ENCODE assay signal across 8 cellular contexts in the genomic region with DNA sequence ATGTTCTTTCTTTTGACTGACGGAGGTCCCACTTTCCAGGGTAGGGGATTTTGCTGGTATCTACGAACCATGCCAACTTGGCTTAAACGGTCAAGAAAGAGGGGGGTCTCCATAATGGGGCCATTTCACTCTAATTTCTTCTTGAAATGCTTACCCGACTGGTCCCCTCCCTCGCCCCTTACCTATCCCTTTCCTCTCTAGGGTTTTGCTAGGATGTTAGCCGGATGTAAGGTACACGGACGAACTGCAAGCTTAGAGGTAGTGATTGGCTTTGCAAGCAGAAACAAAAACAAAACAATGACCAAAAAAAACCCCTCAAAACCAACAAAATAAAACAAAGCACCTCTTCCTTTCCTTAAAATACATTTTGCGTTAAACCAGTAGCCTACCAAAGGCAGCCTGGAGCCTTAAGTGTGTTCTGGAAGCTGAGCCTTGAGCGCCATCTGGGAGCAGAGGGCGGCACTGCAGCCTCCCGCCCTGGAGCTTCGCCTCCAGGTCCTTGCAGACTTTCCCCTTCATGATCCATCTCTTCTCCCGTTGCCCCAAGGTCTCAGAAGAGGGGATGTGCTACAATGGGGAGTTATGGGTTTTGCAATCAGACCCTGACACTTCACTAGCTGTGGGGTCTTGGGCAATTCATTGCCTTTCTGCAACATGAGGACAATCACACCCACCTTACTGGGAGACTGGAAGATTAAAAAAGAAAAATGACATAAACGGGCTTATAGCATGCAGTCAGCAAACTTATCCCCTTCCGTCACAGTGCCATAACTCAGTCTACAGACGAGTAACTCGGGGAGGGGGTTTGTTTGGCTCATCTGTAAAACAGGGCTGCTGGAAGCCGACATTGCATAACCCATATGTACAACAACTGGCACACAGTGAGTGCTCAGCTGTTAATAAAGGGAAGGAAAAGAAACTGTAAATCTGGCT.
DNase-seq lines count a peak whose midpoint lies in the region; ATAC-seq, FAIRE-seq and TF ChIP-seq lines count a peak whose summit lies in the region.
"Not testable (repeated sequence)": the region's sequence is repeated elsewhere in the genome, so short reads cannot be mapped to it uniquely, and the experiment has no call there.

No MANE protein-coding gene starts in this region.

- TF ChIP-seq EP300 in A549 (IDR thresholded peaks at IDR 0.05); HepG2 (IDR thresholded peaks at IDR 0.05; ENCODE audit: low read depth in 2 of 2, low read length in 2 of 2); HepG2 (CRISPR knock-in tag; IDR thresholded peaks at IDR 0.05; ENCODE audit: borderline replicate concordance): not testable (repeated sequence)

- POLR2A ChIA-PET in A549 (lab: Yijun Ruan, JAX); activated naive CD8-positive, alpha-beta T cell treated with anti-CD3 and anti-CD28 coated beads, Interleukin-2, amount 10 ng/mL, durations not matched to agents 7 days and 5 days (lab: Charles Lee); HepG2 (lab: Yijun Ruan, JAX): not testable (repeated sequence)

- TF ChIP-seq POLR2A in A549 (IDR thresholded peaks at IDR 0.05; ENCODE audit: low read length); HepG2 (IDR thresholded peaks at IDR 0.05; ENCODE audit: insufficient read depth in 1 of 2, low read depth in 2 of 2, low read length in 2 of 2): not testable (repeated sequence)

- FAIRE-seq in A549 (lab: Jason Lieb, UNC), result not testable (repeated sequence)
- FAIRE-seq in HepG2 (lab: Jason Lieb, UNC), result peak; percentile 81

- H3K4me3 Mint-ChIP-seq in activated naive CD8-positive, alpha-beta T cell treated with anti-CD3 and anti-CD28 coated beads, Interleukin-2, amount 10 ng/mL, durations not matched to agents 7 days and 5 days, result not testable (repeated sequence)

- intact Hi-C loops in HepG2 (cut with micrococcal nuclease; ENCODE audit: unreplicated experiment); psoas muscle (cut with DNase I): not testable (repeated sequence)

- ATAC-seq in A549 (peak; percentile 90 to 94), RWPE2 (ENCODE audit: low read depth) (peak; percentile 72), esophagus mucosa (peak; percentile 88), HepG2 (peak; percentile 90), psoas muscle (peak; percentile 85 to 96 (median 88))
- ATAC-seq in activated naive CD8-positive, alpha-beta T cell treated with anti-CD3 and anti-CD28 coated beads, Interleukin-2, amount 10 ng/mL, durations not matched to agents 7 days and 5 days (ENCODE audit: low read depth), result peak; percentile 75

- H3K27me3 ChIP-seq in RWPE2 (ENCODE audit: insufficient read depth, poor library complexity, severe bottlenecking); HepG2 (ENCODE audit: control insufficient read depth in 1 of 2, insufficient read depth in 2 of 2, low read length in 2 of 2); psoas muscle (ENCODE audit: insufficient read depth in 3 of 3, low read length in 2 of 3): not testable (repeated sequence)

- not testable (repeated sequence) for H3K4me1 Mint-ChIP-seq in activated naive CD8-positive, alpha-beta T cell treated with anti-CD3 and anti-CD28 coated beads, Interleukin-2, amount 10 ng/mL, durations not matched to agents 7 days and 5 days

- not testable (repeated sequence) for H3K4me3 ChIP-seq in A549; RWPE2 (ENCODE audit: severe bottlenecking); HepG2 (replicated peaks in 1 of 3; ENCODE audit: insufficient read depth in 1 of 3, low read depth in 2 of 3, low read length in 3 of 3); psoas muscle

- TF ChIP-seq CTCF in A549 (IDR thresholded peaks at IDR 0.05) (peak; percentile 51; the same call in 2 of the 3 replicates), GM12873 (IDR thresholded peaks at IDR 0.05; ENCODE audit: insufficient read depth, low read depth, low read length, missing control alignments) (peak; percentile 74), LNCAP (IDR thresholded peaks at IDR 0.05) (peak; percentile 57), RWPE2 (IDR thresholded peaks at IDR 0.05; ENCODE audit: poor library complexity, severe bottlenecking) (peak; percentile 49), HepG2 (CRISPR knock-in tag; IDR thresholded peaks at IDR 0.05) (peak; percentile 68), psoas muscle (IDR thresholded peaks at IDR 0.05) (peak; percentile 74)

- H3K9me3 Mint-ChIP-seq in activated naive CD8-positive, alpha-beta T cell treated with anti-CD3 and anti-CD28 coated beads, Interleukin-2, amount 10 ng/mL, durations not matched to agents 7 days and 5 days, result not testable (repeated sequence)

- H3K9ac ChIP-seq in HepG2 (ENCODE audit: insufficient read depth, low read depth, low read length), result not testable (repeated sequence)

- H2AFZ ChIP-seq in HepG2 (ENCODE audit: low read length), result not testable (repeated sequence)

- DNase-seq in A549 (ENCODE audit: low read depth in 1 of 2, low spot score in 1 of 2), result peak in 1 of 2 experiments; percentile 10
- not testable (repeated sequence) for DNase-seq in RWPE2 (ENCODE audit: low spot score); psoas muscle
- DNase-seq in activated naive CD8-positive, alpha-beta T cell treated with anti-CD3 and anti-CD28 coated beads, Interleukin-2, amount 10 ng/mL, durations not matched to agents 7 days and 5 days, result peak; percentile 28
- peak; percentile 6 for DNase-seq in HepG2 (ENCODE audit: low spot score)

- not testable (repeated sequence) for H3K36me3 Mint-ChIP-seq in activated naive CD8-positive, alpha-beta T cell treated with anti-CD3 and anti-CD28 coated beads, Interleukin-2, amount 10 ng/mL, durations not matched to agents 7 days and 5 days

- not testable (repeated sequence) for H3K79me2 ChIP-seq in HepG2 (ENCODE audit: insufficient read depth, low read length)

- BruUV-seq in HepG2 (replicated peaks; lab: Mats Ljungman, UMichigan), result not testable (repeated sequence)

- H3K27me3 Mint-ChIP-seq in activated naive CD8-positive, alpha-beta T cell treated with anti-CD3 and anti-CD28 coated beads, Interleukin-2, amount 10 ng/mL, durations not matched to agents 7 days and 5 days, result not testable (repeated sequence)

- CTCF ChIA-PET in A549 (lab: Yijun Ruan, JAX); HepG2 (lab: Yijun Ruan, JAX; ENCODE audit: low intra/inter-chr PET ratio, low total read pairs): not testable (repeated sequence)

- not testable (repeated sequence) for H3K4me2 ChIP-seq in A549; HepG2 (ENCODE audit: low read depth, low read length)

- in situ Hi-C loops in HepG2 (cut with HindIII; ENCODE audit: extremely low pct_ligation_motif_present, low pct_unique_long_range_greater_than_20kb), result not testable (repeated sequence)

- H3K9me3 ChIP-seq in A549; RWPE2 (ENCODE audit: severe bottlenecking); HepG2 (ENCODE audit: low read length); psoas muscle: not testable (repeated sequence)

- not testable (repeated sequence) for H3K4me1 ChIP-seq in A549; RWPE2 (ENCODE audit: insufficient read depth, poor library complexity, severe bottlenecking); HepG2 (ENCODE audit: insufficient read depth, low read length); psoas muscle

- WGBS in A549 (ENCODE audit: missing lambda C conversion rate), result 45% methylated on average over 7 of the region's 19 CpGs
- 22% methylated on average over 11 of the region's 19 CpGs for WGBS in HepG2 (ENCODE audit: low lambda C conversion rate)
- 17 to 32% (median 24%) methylated on average over 4 to 8 of the region's 19 CpGs for WGBS in psoas muscle, 3 donors

- H4K20me1 ChIP-seq in HepG2 (ENCODE audit: insufficient read depth, low read length), result not testable (repeated sequence)

- H3K36me3 ChIP-seq in RWPE2 (ENCODE audit: low read depth); HepG2 (replicated peaks in 1 of 2; ENCODE audit: control insufficient read depth in 1 of 2, insufficient read depth in 2 of 2, low read length in 2 of 2); psoas muscle (ENCODE audit: insufficient read depth in 1 of 2, low read depth in 1 of 2): not testable (repeated sequence)

- TF ChIP-seq RAD21 in A549 (conservative IDR thresholded peaks at IDR 0.05 in 1 of 2, IDR thresholded peaks at IDR 0.05 in 1 of 2) (peak; percentile 57 to 72), HepG2 (CRISPR knock-in tag; IDR thresholded peaks at IDR 0.05) (peak; percentile 73)

- H3K27ac Mint-ChIP-seq in activated naive CD8-positive, alpha-beta T cell treated with anti-CD3 and anti-CD28 coated beads, Interleukin-2, amount 10 ng/mL, durations not matched to agents 7 days and 5 days, result not testable (repeated sequence)

- H3K27ac ChIP-seq in A549; RWPE2 (ENCODE audit: poor library complexity, severe bottlenecking); HepG2 (ENCODE audit: extremely low read length, insufficient read depth, low read length); psoas muscle: not testable (repeated sequence)

TF ChIP-seq in A549, 52 proteins besides CTCF, POLR2A, EP300 and RAD21:
- TF ChIP-seq SMC3 (IDR thresholded peaks at IDR 0.05), result peak; percentile 54

TF ChIP-seq in HepG2, 621 proteins besides CTCF, POLR2A, EP300 and RAD21:
- 0 out of 2 replicates have a peak, but pooled peaks have one; percentile 10 for TF ChIP-seq FOXA1 (IDR thresholded peaks at IDR 0.05)
- TF ChIP-seq FOXA1, LCORL, FOXP1 (CRISPR knock-in tag; IDR thresholded peaks at IDR 0.05): not testable (repeated sequence)
- peak; percentile 82 for TF ChIP-seq STAG1 (CRISPR knock-in tag; IDR thresholded peaks at IDR 0.05)
- peak; percentile 69 for TF ChIP-seq ZNF282 (IDR thresholded peaks at IDR 0.05; ENCODE audit: partially characterized antibody)
- 0 out of 2 replicates have a peak, but pooled peaks have one; percentile 45 for TF ChIP-seq ARNT (IDR thresholded peaks at IDR 0.05)
- TF ChIP-seq LCORL (IDR thresholded peaks at IDR 0.05), result 0 out of 2 replicates have a peak, but pooled peaks have one; percentile 22
- TF ChIP-seq FOXP1 (IDR thresholded peaks at IDR 0.05), result 0 out of 2 replicates have a peak, but pooled peaks have one; percentile 36
- TF ChIP-seq SMC3 (IDR thresholded peaks at IDR 0.05; ENCODE audit: low read length), result peak; percentile 56
